10 cellular contexts compared by ENCODE assay signal in the genomic region with DNA sequence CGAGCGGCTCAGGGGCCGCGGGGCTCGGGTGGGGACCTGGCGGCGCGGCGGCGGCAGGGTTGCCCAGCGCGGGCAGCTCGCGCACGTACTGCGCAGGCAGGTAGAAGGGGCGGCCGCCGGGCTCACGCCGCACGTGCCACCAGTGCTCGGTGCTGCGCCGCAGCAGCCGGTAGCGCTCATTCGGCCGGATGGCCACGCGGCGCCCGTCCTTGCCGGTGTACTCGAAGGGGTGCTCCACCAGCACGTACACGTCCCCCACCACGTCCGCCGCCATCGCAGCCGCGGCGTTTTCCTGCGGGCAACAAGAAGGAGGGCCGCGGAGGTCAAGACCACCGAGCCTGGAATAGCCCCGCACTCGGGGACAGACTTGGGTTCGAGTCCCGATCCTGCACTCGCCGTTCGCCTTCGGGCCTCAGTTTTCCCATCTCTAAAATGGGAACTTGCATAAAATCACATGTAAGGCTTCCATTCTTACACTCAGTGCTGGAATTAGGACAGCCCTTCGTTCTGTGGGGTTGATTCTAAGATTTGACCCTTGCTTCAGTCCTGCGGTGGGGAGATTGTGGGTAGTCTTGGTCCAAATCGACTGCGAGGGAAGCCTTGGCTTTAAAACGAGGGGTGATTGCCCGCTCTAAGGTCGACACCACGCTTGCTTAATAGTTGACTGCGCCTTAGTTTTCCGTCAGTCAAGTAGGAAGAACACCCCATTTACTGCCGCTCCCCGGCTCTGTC. TPM values are rescaled to one million over a fixed set of nuclear protein-coding genes. Genes with fewer than 3 reads are reported as not detected.
DNase-seq lines count a peak whose midpoint lies in the region; ATAC-seq and TF ChIP-seq lines count a peak whose summit lies in the region.
"Had no signal": no experiment of that assay in that cellular context is flagged by ENCODE, and none has a peak within 500 bp of the region (broad histone marks: within the 10 kb centered on the region; RNA-seq: fewer than 3 reads in every experiment).

No MANE protein-coding gene starts in this region.

- peak overlapping the region; percentile 82 for H3K4me3 Mint-ChIP-seq in CD8-positive, alpha-beta T cell
- H3K4me3 Mint-ChIP-seq in neural progenitor cell, result peak overlapping the region; percentile 66

- H3K4me3 ChIP-seq in CD8-positive, alpha-beta T cell (ENCODE audit: low read depth, low read length), result peak overlapping the region; percentile 50
- peak overlapping the region; percentile 34 for H3K4me3 ChIP-seq in NT2/D1 (ENCODE audit: insufficient read length, low read depth)
- H3K4me3 ChIP-seq in epithelial cell of esophagus (ENCODE audit: low read length), result peak overlapping the region; percentile 66
- H3K4me3 ChIP-seq in neural progenitor cell, result peak overlapping the region; percentile 61
- H3K4me3 ChIP-seq in gastroesophageal sphincter, result peak overlapping the region in 1 of 2 donors; percentile 53

- H3K4me1 ChIP-seq in CD8-positive, alpha-beta T cell (ENCODE audit: insufficient read depth, low read length), result peaks cover 20% of the 10 kb centered on the region
- H3K4me1 ChIP-seq in NT2/D1 (ENCODE audit: insufficient read depth, insufficient read length), result peaks cover 12% of the 10 kb centered on the region
- H3K4me1 ChIP-seq in neural progenitor cell, result peaks cover 14% of the 10 kb centered on the region
- peaks cover 0 to 60% (median 43%) of the 10 kb centered on the region in 3 donors for H3K4me1 ChIP-seq in gastroesophageal sphincter

- peak overlapping the region; percentile 98 for H3K4me2 ChIP-seq in neural progenitor cell

- no peaks in the 10 kb centered on the region for H3K36me3 ChIP-seq in CD8-positive, alpha-beta T cell (ENCODE audit: insufficient read depth, low read length)
- H3K36me3 ChIP-seq in NT2/D1 (ENCODE audit: insufficient read depth, insufficient read length, low read length) (no peaks in the 10 kb centered on the region), neural progenitor cell (no peaks in the 10 kb centered on the region), gastroesophageal sphincter (peaks cover 0 to 17% of the 10 kb centered on the region in 2 donors)

- intact Hi-C loops in CD8-positive, alpha-beta T cell (cut with DNase I, micrococcal nuclease), result loop anchor here in 1 of 2 experiments (2.0 kb wide), 1 partner anchor 21 kb away; no protein-coding TSS in a partner anchor

- CTCF ChIA-PET in CD8-positive, alpha-beta T cell (lab: Charles Lee), result no interaction called here

- no peaks in the 10 kb centered on the region for H3K36me3 Mint-ChIP-seq in CD8-positive, alpha-beta T cell
- no peaks in the 10 kb centered on the region for H3K36me3 Mint-ChIP-seq in neural progenitor cell

- TF ChIP-seq EP300 in gastroesophageal sphincter (IDR thresholded peaks at IDR 0.05), result no peak

- H3K79me2 ChIP-seq in neural progenitor cell (ENCODE audit: low read depth), result no peaks in the 10 kb centered on the region

- peaks cover 23% of the 10 kb centered on the region for H3K4me1 Mint-ChIP-seq in CD8-positive, alpha-beta T cell (ENCODE audit: low read depth)
- H3K4me1 Mint-ChIP-seq in neural progenitor cell, result peaks cover 21% of the 10 kb centered on the region

- no peaks in the 10 kb centered on the region for H3K9me3 ChIP-seq in CD8-positive, alpha-beta T cell (ENCODE audit: low read length)
- H3K9me3 ChIP-seq in NT2/D1 (ENCODE audit: insufficient read depth, low read length) (no peaks in the 10 kb centered on the region), neural progenitor cell (ENCODE audit: low read depth) (no peaks in the 10 kb centered on the region), gastroesophageal sphincter (no peaks in the 10 kb centered on the region)

- peaks cover 29% of the 10 kb centered on the region for H3F3A ChIP-seq in neural progenitor cell (ENCODE audit: low read depth)

- H3K27me3 ChIP-seq in CD8-positive, alpha-beta T cell (ENCODE audit: insufficient read depth, low read length), result no peaks in the 10 kb centered on the region
- H3K27me3 ChIP-seq in NT2/D1 (ENCODE audit: insufficient read depth, insufficient read length) (peaks cover 75% of the 10 kb centered on the region), neural progenitor cell (peaks cover 88% of the 10 kb centered on the region), gastroesophageal sphincter (peaks cover 85% of the 10 kb centered on the region)

- no peak overlapping the region for H3K27ac ChIP-seq in CD8-positive, alpha-beta T cell (ENCODE audit: low read depth, low read length)
- H3K27ac ChIP-seq in neural progenitor cell, result no peak overlapping the region
- H3K27ac ChIP-seq in gastroesophageal sphincter, result no peak overlapping the region

- ATAC-seq in CD8-positive, alpha-beta T cell, result no peak
- ATAC-seq in GM19397 (IDR thresholded peaks at IDR 0.05; ENCODE audit: unreplicated experiment), result no peak
- ATAC-seq in gastroesophageal sphincter, result no peak

- no peak for DNase-seq in CD8-positive, alpha-beta T cell
- DNase-seq in NT2/D1 (ENCODE audit: low read depth, low spot score) (no peak), epithelial cell of esophagus (ENCODE audit: low read depth) (no peak), neural progenitor cell (ENCODE audit: low spot score) (no peak), NOMO-1 treated with dmso at 0.1 percent for 144 hours (lab: John Stamatoyannopoulos, UW; ENCODE audit: unreplicated experiment) (no peak), NCI-H1436 treated with DMSO at 0.1 percent for 48 hours (lab: John Stamatoyannopoulos, UW) (no peak)
- DNase-seq: erythroblast, NCI-H1417 had no signal

- TF ChIP-seq CTCF in CD8-positive, alpha-beta T cell (IDR thresholded peaks at IDR 0.05), result no peak
- TF ChIP-seq CTCF in epithelial cell of esophagus (IDR thresholded peaks at IDR 0.05; ENCODE audit: insufficient read depth, low read depth, low read length, missing control alignments) (no peak), neural progenitor cell (IDR thresholded peaks at IDR 0.05) (no peak), gastroesophageal sphincter (IDR thresholded peaks at IDR 0.05) (no peak)

- WGBS in gastroesophageal sphincter (ENCODE audit: low coverage in 1 of 2), 2 donors, result 29% methylated on average over 9 of the region's 68 CpGs; no CpG with 5 or more reads in 1 of the 2 donors

- TF ChIP-seq POLR2A in gastroesophageal sphincter (IDR thresholded peaks at IDR 0.05), result no peak

- no peaks in the 10 kb centered on the region for H3K9me3 Mint-ChIP-seq in CD8-positive, alpha-beta T cell
- no peaks in the 10 kb centered on the region for H3K9me3 Mint-ChIP-seq in neural progenitor cell

- H3K27ac Mint-ChIP-seq in CD8-positive, alpha-beta T cell, result no peak overlapping the region
- H3K27ac Mint-ChIP-seq in neural progenitor cell, result no peak overlapping the region

- H3K9ac ChIP-seq in NT2/D1 (ENCODE audit: insufficient read length, low read depth), result peak overlapping the region; percentile 64
- no peak overlapping the region for H3K9ac ChIP-seq in neural progenitor cell

- POLR2A ChIA-PET in CD8-positive, alpha-beta T cell (lab: Charles Lee), result interaction anchor here (1.1 kb wide), 1 partner anchor 10 kb away, joined by 3 read pairs; no protein-coding TSS in a partner anchor

- no peaks in the 10 kb centered on the region for H3K27me3 Mint-ChIP-seq in CD8-positive, alpha-beta T cell (ENCODE audit: low read depth)
- H3K27me3 Mint-ChIP-seq in neural progenitor cell (ENCODE audit: insufficient read depth, low read depth), result peaks cover 47% of the 10 kb centered on the region

- peaks cover 31% of the 10 kb centered on the region for H4K20me1 ChIP-seq in neural progenitor cell (ENCODE audit: low read depth)

- peak overlapping the region; percentile 76 for H2AFZ ChIP-seq in neural progenitor cell (replicated peaks)

RNA-seq across cellular contexts. Expression of gene ARHGAP27, which starts 2.5 kb away (rescaled TPM):
- total RNA-seq in CD8-positive, alpha-beta T cell, result 10 to 100 TPM; 31.3 to 37.6 TPM
- total RNA-seq in neural progenitor cell (ENCODE audit: low replicate concordance) (1.0 and 3.0 TPM in 2 replicates), gastroesophageal sphincter (10 to 100 TPM; 11.6 to 18.1 (median 12.8) TPM)
